ENCODE assay signal across 7 cellular contexts in genomic region chr20:36605309-36606170, GRCh38. TPM values are rescaled to one million over a fixed set of nuclear protein-coding genes. Genes with fewer than 3 reads are reported as not detected.
DNase-seq lines count a peak whose midpoint lies in the region; ATAC-seq and TF ChIP-seq lines count a peak whose summit lies in the region.

Gene RAB5IF (plus strand): TSS chr20:36605779. CDS start chr20:36605952, 173 bp downstream.

- H2AFZ ChIP-seq in hepatocyte = peak within 1 kb of the TSS; percentile 85

- H3K4me3 ChIP-seq in astrocyte of the cerebellum (ENCODE audit: low read depth, low read length) = peak within 1 kb of the TSS; percentile 97
- H3K4me3 ChIP-seq in hepatocyte = peak within 1 kb of the TSS; percentile 62

- no peaks in the 10 kb centered on the region for H3K9me3 ChIP-seq in hepatocyte (ENCODE audit: low read depth)

- H3K27ac ChIP-seq in hepatocyte = peak within 1 kb of the TSS; percentile 90

- TF ChIP-seq CTCF in astrocyte of the cerebellum (IDR thresholded peaks at IDR 0.05; ENCODE audit: low read depth, low read length, missing control alignments) (peak; percentile 87), hepatocyte (IDR thresholded peaks at IDR 0.05; ENCODE audit: poor library complexity) (peak; percentile 96)

- no peaks in the 10 kb centered on the region for H3K36me3 ChIP-seq in hepatocyte (replicated peaks; ENCODE audit: insufficient read depth, low read depth)

- 2% methylated on average over 91 of the region's 93 CpGs for WGBS in hepatocyte (ENCODE audit: low lambda C conversion rate, missing lambda C conversion rate)

- no peaks in the 10 kb centered on the region for H3K9me2 ChIP-seq in hepatocyte (replicated peaks; ENCODE audit: insufficient read depth)

- H3K4me2 ChIP-seq in hepatocyte = peak within 1 kb of the TSS; percentile 89

- DNase-seq in NCI-H1930 (lab: John Stamatoyannopoulos, UW) (peak; percentile 99), T-helper 22 cell (ENCODE audit: low read depth) (peak; percentile 97), astrocyte of the cerebellum (ENCODE audit: low read depth) (peak; percentile 96), hepatocyte (ENCODE audit: low spot score) (peak; percentile 100), retina (peak; percentile 100)

- peaks cover 5% of the 10 kb centered on the region for H4K20me1 ChIP-seq in hepatocyte (ENCODE audit: insufficient read depth, poor library complexity, severe bottlenecking)

- ATAC-seq in GM18499 (IDR thresholded peaks at IDR 0.05; ENCODE audit: insufficient read depth, unreplicated experiment) (peak; percentile 84), HG02970 (IDR thresholded peaks at IDR 0.05; ENCODE audit: low FRiP score, unreplicated experiment) (peak; percentile 88)

- H3K27me3 ChIP-seq in hepatocyte = no peaks in the 10 kb centered on the region

- H3K4me1 ChIP-seq in hepatocyte (ENCODE audit: insufficient read depth) = peaks cover 8% of the 10 kb centered on the region

- in situ Hi-C loops in astrocyte of the cerebellum (cut with HindIII; ENCODE audit: low sequenced_read_pairs) = no loop called here

- H3K79me2 ChIP-seq in hepatocyte = peaks cover 38% of the 10 kb centered on the region

RNA-seq across cellular contexts. Expression of gene RAB5IF, which starts in this region (rescaled TPM):
- total RNA-seq in hepatocyte = 130 and 134 TPM in 2 replicates
- polyA plus RNA-seq in hepatocyte = 198 and 202 TPM in 2 replicates

Comparison
In these comparisons a context has a peak if more than half of its experiments do, and no peak if none do; other contexts are left out.
1. Peak in every context shown above with its lines: DNase-seq, ATAC-seq, H3K4me3 ChIP-seq and H3K27ac ChIP-seq.